ENCODE assay signal across 18 cellular contexts in the genomic region with DNA sequence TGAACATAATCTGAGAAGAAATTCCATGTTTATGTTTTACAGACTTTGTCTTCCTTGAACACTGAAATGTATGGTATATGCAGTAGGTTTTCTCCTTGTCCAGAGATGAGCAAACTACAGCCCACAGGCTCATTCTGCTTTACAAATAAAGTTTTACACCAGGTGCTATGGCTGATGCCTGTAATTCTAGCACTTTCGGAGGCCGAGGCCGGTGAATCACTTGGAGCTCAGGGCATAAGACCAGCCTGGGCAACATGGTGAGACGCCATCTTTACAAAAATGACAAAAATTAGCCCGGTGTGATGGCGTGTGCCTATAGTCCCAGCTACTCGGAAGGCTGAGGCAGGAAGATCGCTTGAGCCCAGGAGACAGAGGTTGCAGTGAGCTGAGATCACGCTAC.
DNase-seq lines count a peak whose midpoint lies in the region; ATAC-seq and TF ChIP-seq lines count a peak whose summit lies in the region.
"Had no signal": no experiment of that assay in that cellular context is flagged by ENCODE, and none has a peak within 500 bp of the region (broad histone marks: within the 10 kb centered on the region; RNA-seq: fewer than 3 reads in every experiment).

No MANE protein-coding gene starts in this region.

- H3K4ac ChIP-seq in neuronal stem cell (ENCODE audit: low read length): no peak overlapping the region

- no peak overlapping the region for H2AFZ ChIP-seq in neuronal stem cell (ENCODE audit: low read length)
- H2AFZ ChIP-seq: GM23248 had no signal

- no peak overlapping the region for H2BK15ac ChIP-seq in neuronal stem cell (ENCODE audit: low read length)

- no CpG with 5 or more reads among the region's 9 CpGs for WGBS in neuronal stem cell (ENCODE audit: extremely low coverage in 2 of 2, insufficient read length in 2 of 2, insufficient replicate concordance in 1 of 2), 2 donors

- intact Hi-C loops in left ventricle myocardium inferior (cut with micrococcal nuclease): no loop called here
- intact Hi-C loops in gastrocnemius medialis (cut with DNase I; ENCODE audit: low total_unique reads): loop anchor here (5.0 kb wide), 1 partner anchor 65 kb away; the partner anchor contains the start of gene LRP6
- intact Hi-C loops in left lung (cut with DNase I): no loop called here

- TF ChIP-seq POLR2A in gastrocnemius medialis (IDR thresholded peaks at IDR 0.05): peak in 1 of 2 donors; percentile 11

- peaks cover 14% of the 10 kb centered on the region for H3K9me3 ChIP-seq in left ventricle myocardium inferior (replicated peaks)
- no peaks in the 10 kb centered on the region for H3K9me3 ChIP-seq in right atrium auricular region
- H3K9me3 ChIP-seq in gastrocnemius medialis: no peaks in the 10 kb centered on the region
- H3K9me3 ChIP-seq in left lung: peaks cover 0 to 8% of the 10 kb centered on the region in 2 donors
- peaks cover 0 to 24% of the 10 kb centered on the region in 2 donors for H3K9me3 ChIP-seq in neuronal stem cell (replicated peaks in 1 of 2; ENCODE audit: control insufficient read depth in 2 of 2, insufficient read depth in 1 of 2, low read depth in 1 of 2, low read length in 2 of 2)
- H3K9me3 ChIP-seq: BE2C, HAP-1 had no signal

- peaks cover 21% of the 10 kb centered on the region for H3K36me3 ChIP-seq in left ventricle myocardium inferior
- no peaks in the 10 kb centered on the region for H3K36me3 ChIP-seq in right atrium auricular region
- H3K36me3 ChIP-seq in gastrocnemius medialis: no peaks in the 10 kb centered on the region
- peaks cover 0 to 7% of the 10 kb centered on the region in 2 donors for H3K36me3 ChIP-seq in left lung
- H3K36me3 ChIP-seq in neuronal stem cell (replicated peaks in 1 of 2; ENCODE audit: control insufficient read depth in 2 of 2, insufficient read depth in 2 of 2, low read length in 2 of 2): peaks cover 2 to 63% of the 10 kb centered on the region in 2 donors

- no peak overlapping the region for H3K18ac ChIP-seq in neuronal stem cell (ENCODE audit: low read length)

- H3K4me3 ChIP-seq in left ventricle myocardium inferior (no peak overlapping the region), right atrium auricular region (no peak overlapping the region), gastrocnemius medialis (peak overlapping the region in 1 of 4 donors; percentile 20), left lung (no peak overlapping the region), neuronal stem cell (ENCODE audit: low read length in 2 of 2) (no peak overlapping the region)
- H3K4me3 ChIP-seq: A549, GM23248, HAP-1 had no signal

- no peak overlapping the region for H3K14ac ChIP-seq in neuronal stem cell (ENCODE audit: low read length)

- no peak overlapping the region for H3K23ac ChIP-seq in neuronal stem cell (ENCODE audit: low read depth, low read length, poor library complexity)

- H2BK12ac ChIP-seq in neuronal stem cell (ENCODE audit: low read length): no peak overlapping the region

- no peak overlapping the region for H3K4me2 ChIP-seq in neuronal stem cell (ENCODE audit: insufficient read depth, low read length, poor library complexity, severe bottlenecking)
- H3K4me2 ChIP-seq: A549 had no signal

- H3K79me1 ChIP-seq in neuronal stem cell (ENCODE audit: low read depth, low read length): peaks cover 4% of the 10 kb centered on the region

- H3K4me1 ChIP-seq in left ventricle myocardium inferior (peaks cover 17% of the 10 kb centered on the region), right atrium auricular region (no peaks in the 10 kb centered on the region), gastrocnemius medialis (peaks cover 21 to 25% of the 10 kb centered on the region in 2 donors), left lung (no peaks in the 10 kb centered on the region), neuronal stem cell (ENCODE audit: control insufficient read depth in 2 of 2, insufficient read depth in 1 of 2, low read depth in 1 of 2, low read length in 2 of 2) (no peaks in the 10 kb centered on the region)

- no peak overlapping the region for H2BK120ac ChIP-seq in neuronal stem cell (ENCODE audit: low read depth, low read length)

- no peak overlapping the region for H3K9ac ChIP-seq in neuronal stem cell (ENCODE audit: low read depth, low read length, poor library complexity)
- H3K9ac ChIP-seq: GM23248 had no signal

- TF ChIP-seq CTCF in left ventricle myocardium inferior (IDR thresholded peaks at IDR 0.05; ENCODE audit: borderline replicate concordance) (no peak), right atrium auricular region (IDR thresholded peaks at IDR 0.05) (no peak), gastrocnemius medialis (IDR thresholded peaks at IDR 0.05 in 4 of 5, conservative IDR thresholded peaks at IDR 0.05 in 1 of 5) (no peak), left lung (IDR thresholded peaks at IDR 0.05) (no peak)

- H2BK5ac ChIP-seq in neuronal stem cell (ENCODE audit: low read length): no peak overlapping the region

- in situ Hi-C loops in gastrocnemius medialis (cut with MboI; ENCODE audit: low sequenced_read_pairs in 4 of 4): no loop called here

- H3K27ac ChIP-seq in left ventricle myocardium inferior (replicated peaks) (peak overlapping the region; percentile 10), right atrium auricular region (no peak overlapping the region), gastrocnemius medialis (peak overlapping the region; percentile 71 to 79 (median 74)), left lung (no peak overlapping the region), neuronal stem cell (replicated peaks; ENCODE audit: low read length) (no peak overlapping the region)
- H3K27ac ChIP-seq: A549, C4-2B, GM23248 had no signal

- no peak for DNase-seq in left ventricle myocardium inferior
- no peak for DNase-seq in right atrium auricular region (ENCODE audit: low spot score)
- peak; percentile 67 for DNase-seq in myocyte (ENCODE audit: low read depth)
- DNase-seq in gastrocnemius medialis: peak; percentile 29 to 67
- DNase-seq in left lung: no peak
- DNase-seq in neuronal stem cell (ENCODE audit: low spot score): no peak
- DNase-seq: BE2C; CD4-positive, alpha-beta memory T cell; COR-L47; DMS153; DMS79 treated with DMSO at 0.1 percent for 48 hours; EL; GM23248 had no signal

- H4K8ac ChIP-seq in neuronal stem cell (ENCODE audit: low read depth, low read length): no peak overlapping the region

- H3K27me3 ChIP-seq in left ventricle myocardium inferior (ENCODE audit: low read depth) (no peaks in the 10 kb centered on the region), right atrium auricular region (no peaks in the 10 kb centered on the region), gastrocnemius medialis (no peaks in the 10 kb centered on the region), left lung (no peaks in the 10 kb centered on the region), neuronal stem cell (ENCODE audit: control insufficient read depth in 3 of 3, insufficient read depth in 3 of 3, low read depth in 1 of 3, low read length in 3 of 3) (no peaks in the 10 kb centered on the region)
- H3K27me3 ChIP-seq: BE2C had no signal

- H4K91ac ChIP-seq in neuronal stem cell (ENCODE audit: low read depth, low read length, poor library complexity): no peak overlapping the region

- no peak overlapping the region for H2AK5ac ChIP-seq in neuronal stem cell (ENCODE audit: low read depth, low read length)

- ATAC-seq in gastrocnemius medialis: peak; percentile 74 to 79
- no peak for ATAC-seq in left lung
- no peak for ATAC-seq in HG02970 (IDR thresholded peaks at IDR 0.05; ENCODE audit: low FRiP score, unreplicated experiment)
- ATAC-seq: HepG2 had no signal

Comparison
In these comparisons a context has a peak if more than half of its experiments do, and no peak if none do; other contexts are left out.
1. H3K27ac ChIP-seq: peak in left ventricle myocardium inferior (single experiment) and gastrocnemius medialis (4 of 4); none in right atrium auricular region (0 of 2), left lung (0 of 2) and neuronal stem cell (single experiment).
2. DNase-seq: peak in myocyte (single experiment) and gastrocnemius medialis (2 of 2); none in left ventricle myocardium inferior (single experiment), right atrium auricular region (single experiment), left lung (0 of 2) and neuronal stem cell (single experiment).
3. ATAC-seq: peak in gastrocnemius medialis (2 of 2); none in left lung (single experiment) and HG02970 (single experiment).